ENCODE assay signal across 8 cellular contexts in the genomic region with DNA sequence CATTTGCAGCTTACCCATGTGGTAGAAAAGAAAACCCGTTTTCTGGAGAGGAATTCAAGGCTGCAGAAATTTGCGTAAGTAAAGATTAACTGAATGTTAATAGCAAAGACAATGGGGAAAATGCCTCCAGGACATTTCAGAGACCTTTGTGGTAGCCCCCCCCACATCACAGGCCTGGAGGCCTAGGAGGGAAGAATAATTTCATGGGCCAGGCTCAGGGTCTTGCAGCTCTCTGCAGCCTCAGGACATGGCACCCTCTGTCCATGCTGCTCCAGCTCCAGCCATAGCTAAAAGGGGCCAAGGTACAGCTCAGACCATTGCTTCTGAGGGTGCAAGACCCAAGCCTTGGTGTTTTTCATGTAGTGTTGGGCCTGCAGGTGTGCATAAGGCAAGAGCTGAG.
"Had no signal": no experiment of that assay in that cellular context is flagged by ENCODE, and none has a peak within 500 bp of the region (broad histone marks: within the 10 kb centered on the region; RNA-seq: fewer than 3 reads in every experiment).

No MANE protein-coding gene starts in this region.

- H3K4me3 ChIP-seq: K562 had no signal

- DNase-seq: IMR-90, KBM-7, KG1 had no signal

- H3K27ac ChIP-seq: HL-60, KMS-11 had no signal

- H3K27ac Mint-ChIP-seq: IgD-negative memory B cell had no signal

- H3K36me3 Mint-ChIP-seq: IgD-negative memory B cell had no signal

- ATAC-seq: HepG2, K562 had no signal

- H3K4me3 Mint-ChIP-seq: IgD-negative memory B cell had no signal

- H3K4me1 Mint-ChIP-seq: IgD-negative memory B cell had no signal
